In the genomic region with DNA sequence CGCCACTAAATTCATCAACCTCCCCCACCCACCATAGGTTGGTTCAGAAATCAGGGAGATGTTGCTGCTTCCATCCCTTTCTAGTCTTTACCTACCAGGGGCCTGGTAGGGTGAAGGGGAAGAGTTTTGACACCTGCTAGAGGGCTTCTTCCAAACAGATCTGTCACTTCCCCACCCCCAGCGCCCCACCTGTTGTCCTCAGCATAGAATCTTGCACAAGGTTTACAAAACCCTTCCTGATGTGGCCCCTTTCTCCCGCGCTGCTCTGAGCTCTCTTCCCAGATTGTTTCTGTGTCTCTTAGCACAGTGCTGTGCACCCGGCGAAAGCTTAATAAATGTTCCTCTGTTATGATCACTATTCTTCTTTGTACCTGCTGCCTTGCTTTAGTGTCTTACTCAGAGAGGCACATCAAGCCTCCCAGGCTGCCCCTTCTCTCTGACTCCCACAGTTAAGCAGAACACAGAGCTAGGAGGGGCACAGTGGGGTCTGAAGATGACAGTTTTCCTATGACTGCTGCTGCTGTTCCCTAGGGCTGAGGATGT, we compare ENCODE assay signal across 13 cellular contexts. TPM values are rescaled to one million over a fixed set of nuclear protein-coding genes. Genes with fewer than 3 reads are reported as not detected.
DNase-seq lines count a peak whose midpoint lies in the region; ATAC-seq and TF ChIP-seq lines count a peak whose summit lies in the region.
"Had no signal": no experiment of that assay in that cellular context is flagged by ENCODE, and none has a peak within 500 bp of the region (broad histone marks: within the 10 kb centered on the region; RNA-seq: fewer than 3 reads in every experiment).

No MANE protein-coding gene starts in this region.

- H3K27me3 ChIP-seq in Caco-2 (replicated peaks; ENCODE audit: control insufficient read depth, insufficient read depth, low read length) (no peaks in the 10 kb centered on the region), HUES6 (ENCODE audit: control insufficient read depth, insufficient read depth, low read length) (peaks cover 6% of the 10 kb centered on the region; the same call in 1 of the 2 replicates), brain microvascular endothelial cell (replicated peaks) (no peaks in the 10 kb centered on the region)

- H3K27me3 Mint-ChIP-seq in Caco-2 (ENCODE audit: insufficient read depth, unreplicated experiment), result no peaks in the 10 kb centered on the region
- H3K27me3 Mint-ChIP-seq in brain, result peaks cover 6% of the 10 kb centered on the region
- no peaks in the 10 kb centered on the region for H3K27me3 Mint-ChIP-seq in natural killer cell treated with Interleukin-12 subunit alpha and Interleukin-12 subunit beta and Interleukin-15 and Interleukin-18, amount 100 ng/mL, for 72 hours

- peaks cover 29% of the 10 kb centered on the region for H3K4me1 ChIP-seq in Caco-2
- peaks cover 30% of the 10 kb centered on the region for H3K4me1 ChIP-seq in HUES6 (ENCODE audit: control insufficient read depth, insufficient read depth, low read length)

- POLR2A ChIA-PET in Caco-2 (lab: Charles Lee), result interaction anchor here (0.6 to 2.4 kb wide), 5 partner anchors 12 to 30 kb away, joined by 5 to 23 read pairs (median 7); partner anchors contain the start of genes C10orf95 and CUEDC2

- H3K4me3 ChIP-seq in Caco-2 (ENCODE audit: low read depth, low read length) (peak overlapping the region; percentile 54), HUES6 (ENCODE audit: low read depth, low read length) (peak overlapping the region; percentile 73), brain microvascular endothelial cell (ENCODE audit: low read depth, low read length) (no peak overlapping the region)

- no peak for ATAC-seq in natural killer cell treated with Interleukin-12 subunit alpha and Interleukin-12 subunit beta and Interleukin-15 and Interleukin-18, amount 100 ng/mL, for 72 hours
- no peak for ATAC-seq in HG03439 (IDR thresholded peaks at IDR 0.05; ENCODE audit: unreplicated experiment)

- no peak overlapping the region for H3K27ac ChIP-seq in HUES6 (ENCODE audit: low read depth, low read length)
- no peak overlapping the region for H3K27ac ChIP-seq in brain microvascular endothelial cell
- H3K27ac ChIP-seq: thoracic aorta had no signal

- CTCF ChIA-PET in Caco-2 (lab: Charles Lee), result interaction anchor here (0.5 to 1.9 kb wide), 7 partner anchors 16 to 780 kb away, joined by 3 to 8 read pairs (median 5); partner anchors contain the start of gene ACTR1A

- H3K36me3 Mint-ChIP-seq in Caco-2 (ENCODE audit: insufficient read depth, unreplicated experiment), result peaks cover 26% of the 10 kb centered on the region
- no peaks in the 10 kb centered on the region for H3K36me3 Mint-ChIP-seq in brain
- H3K36me3 Mint-ChIP-seq in natural killer cell treated with Interleukin-12 subunit alpha and Interleukin-12 subunit beta and Interleukin-15 and Interleukin-18, amount 100 ng/mL, for 72 hours, result no peaks in the 10 kb centered on the region

- DNase-seq in Caco-2 (no peak), NCI-H146 treated with DMSO at 0.1 percent for 48 hours (lab: John Stamatoyannopoulos, UW; ENCODE audit: unreplicated experiment) (no peak), middle frontal gyrus (ENCODE audit: extremely low spot score, low spot score) (no peak), brain microvascular endothelial cell (no peak)
- DNase-seq in natural killer cell treated with Interleukin-12 subunit alpha and Interleukin-12 subunit beta and Interleukin-15 and Interleukin-18, amount 100 ng/mL, for 72 hours (ENCODE audit: low spot score), result no peak
- DNase-seq: activated CD8-positive, alpha-beta memory T cell treated with anti-CD3 and anti-CD28 coated beads, Interleukin-2, amount 50 U/mL, for 4 hours; dermis blood vessel endothelial cell; stimulated activated CD4-positive, alpha-beta T cell treated with anti-CD3 and anti-CD28 coated beads, Interleukin-2, amount 100 ng/mL, for 24 hours had no signal

- H3K27ac Mint-ChIP-seq in Caco-2 (ENCODE audit: unreplicated experiment) (peak overlapping the region; percentile 87), brain (peak overlapping the region; percentile 19 to 89 (median 34))
- peak overlapping the region in 1 of 2 donors; percentile 25 for H3K27ac Mint-ChIP-seq in natural killer cell treated with Interleukin-12 subunit alpha and Interleukin-12 subunit beta and Interleukin-15 and Interleukin-18, amount 100 ng/mL, for 72 hours

- peaks cover 24% of the 10 kb centered on the region for H3K4me1 Mint-ChIP-seq in Caco-2 (ENCODE audit: low read depth, unreplicated experiment)
- H3K4me1 Mint-ChIP-seq in brain, result peaks cover 40% of the 10 kb centered on the region
- peaks cover 28% of the 10 kb centered on the region in 2 donors for H3K4me1 Mint-ChIP-seq in natural killer cell treated with Interleukin-12 subunit alpha and Interleukin-12 subunit beta and Interleukin-15 and Interleukin-18, amount 100 ng/mL, for 72 hours (ENCODE audit: low read depth in 2 of 2)

- intact Hi-C loops in Caco-2 (cut with micrococcal nuclease; ENCODE audit: unreplicated experiment), result loop anchor here (1.0 to 2.0 kb wide), 4 partner anchors 9 to 68 kb away; partner anchors contain the start of gene CUEDC2

- H3K9me3 Mint-ChIP-seq in Caco-2 (ENCODE audit: unreplicated experiment) (no peaks in the 10 kb centered on the region), brain (no peaks in the 10 kb centered on the region)
- no peaks in the 10 kb centered on the region for H3K9me3 Mint-ChIP-seq in natural killer cell treated with Interleukin-12 subunit alpha and Interleukin-12 subunit beta and Interleukin-15 and Interleukin-18, amount 100 ng/mL, for 72 hours

- no peaks in the 10 kb centered on the region for H3K36me3 ChIP-seq in Caco-2 (ENCODE audit: control insufficient read depth, insufficient read depth, low read length)
- no peaks in the 10 kb centered on the region for H3K36me3 ChIP-seq in HUES6 (ENCODE audit: control insufficient read depth, insufficient read depth, low read length)
- no peaks in the 10 kb centered on the region for H3K36me3 ChIP-seq in brain microvascular endothelial cell (replicated peaks)
- H3K36me3 ChIP-seq: thoracic aorta had no signal

- H3K9me3 ChIP-seq in Caco-2, result no peaks in the 10 kb centered on the region
- no peaks in the 10 kb centered on the region for H3K9me3 ChIP-seq in HUES6 (ENCODE audit: control insufficient read depth, insufficient read depth, low read depth, low read length)
- H3K9me3 ChIP-seq: thoracic aorta had no signal

- in situ Hi-C loops in brain microvascular endothelial cell (cut with HindIII; ENCODE audit: low pct_ligation_motif_present, low sequenced_read_pairs), result no loop called here

- BruUV-seq in Caco-2 (replicated peaks; lab: Mats Ljungman, UMichigan), result no TSS peak

- no peak for TF ChIP-seq CTCF in Caco-2 (IDR thresholded peaks at IDR 0.05; ENCODE audit: insufficient read depth in 1 of 2, low read depth in 1 of 2, low read length in 1 of 2, severe bottlenecking in 1 of 2, unreplicated experiment in 1 of 2)
- TF ChIP-seq CTCF in brain (conservative IDR thresholded peaks at IDR 0.05), result no peak
- no peak for TF ChIP-seq CTCF in brain microvascular endothelial cell (IDR thresholded peaks at IDR 0.05; ENCODE audit: low read depth, low read length, missing control alignments)

- no peak overlapping the region for H3K9ac ChIP-seq in HUES6 (ENCODE audit: low read length)

- peak overlapping the region; percentile 96 for H3K4me3 Mint-ChIP-seq in Caco-2 (ENCODE audit: unreplicated experiment)
- peak overlapping the region; percentile 94 to 98 (median 94) for H3K4me3 Mint-ChIP-seq in brain
- peak overlapping the region; percentile 95 for H3K4me3 Mint-ChIP-seq in natural killer cell treated with Interleukin-12 subunit alpha and Interleukin-12 subunit beta and Interleukin-15 and Interleukin-18, amount 100 ng/mL, for 72 hours

RNA-seq across cellular contexts. Expression of gene C10orf95, which starts 11.2 kb away (rescaled TPM):
- total RNA-seq in Caco-2 (2022), result 0.82 and 0.86 TPM in 2 replicates
- polyA plus RNA-seq in brain (ENCODE audit: insufficient read depth, low read depth, low replicate concordance), result 0.53 TPM
- under 1 TPM in 1 of 2 donors, not detected in 1; 0.98 TPM for total RNA-seq in natural killer cell treated with Interleukin-12 subunit alpha and Interleukin-12 subunit beta and Interleukin-15 and Interleukin-18, amount 100 ng/mL, for 72 hours
- total RNA-seq: Daoy, dermis blood vessel endothelial cell, thoracic aorta had no signal

RNA-seq across cellular contexts. Expression of gene CUEDC2, which starts 30.2 kb away (rescaled TPM):
- total RNA-seq in Caco-2 (2022), result 32.1 and 32.6 TPM in 2 replicates
- polyA plus RNA-seq in brain (ENCODE audit: insufficient read depth, low read depth, low replicate concordance), result 213 TPM
- total RNA-seq in natural killer cell treated with Interleukin-12 subunit alpha and Interleukin-12 subunit beta and Interleukin-15 and Interleukin-18, amount 100 ng/mL, for 72 hours, result 10 to 100 TPM; 39.8 to 58.5 TPM

RNA-seq across cellular contexts. Expression of gene ACTR1A, which starts 39.9 kb away (rescaled TPM):
- 65.9 and 69.7 TPM in 2 replicates for total RNA-seq in Caco-2 (2022)
- 195 TPM for polyA plus RNA-seq in brain (ENCODE audit: insufficient read depth, low read depth, low replicate concordance)
- 100 to 1,000 TPM in 1 of 2 donors, 10 to 100 TPM in 1; 84.5 to 108 TPM for total RNA-seq in natural killer cell treated with Interleukin-12 subunit alpha and Interleukin-12 subunit beta and Interleukin-15 and Interleukin-18, amount 100 ng/mL, for 72 hours

RNA-seq across cellular contexts. Expression of gene SUFU, which starts 41.2 kb away (rescaled TPM):
- total RNA-seq in Caco-2 (2022), result 10.6 and 11.4 TPM in 2 replicates
- polyA plus RNA-seq in brain (ENCODE audit: insufficient read depth, low read depth, low replicate concordance), result 14.5 TPM
- 10 to 100 TPM in 1 of 2 donors, 1 to 10 TPM in 1; 6.8 to 10.9 TPM for total RNA-seq in natural killer cell treated with Interleukin-12 subunit alpha and Interleukin-12 subunit beta and Interleukin-15 and Interleukin-18, amount 100 ng/mL, for 72 hours

RNA-seq across cellular contexts. Expression of gene FBXL15, which starts 41.9 kb away (rescaled TPM):
- 7.9 and 8.6 TPM in 2 replicates for total RNA-seq in Caco-2 (2022)
- 25.6 TPM for polyA plus RNA-seq in brain (ENCODE audit: insufficient read depth, low read depth, low replicate concordance)
- 10 to 100 TPM; 22.0 to 23.7 TPM for total RNA-seq in natural killer cell treated with Interleukin-12 subunit alpha and Interleukin-12 subunit beta and Interleukin-15 and Interleukin-18, amount 100 ng/mL, for 72 hours
